In genomic region chr14:90575781-90576180, GRCh38 we compare ENCODE assay signal across 28 cellular contexts.
"Had no signal": no experiment of that assay in that cellular context is flagged by ENCODE, and none has a peak within 500 bp of the region (broad histone marks: within the 10 kb centered on the region; RNA-seq: fewer than 3 reads in every experiment).

No MANE protein-coding gene starts in this region.

- H3K4me1 ChIP-seq: adrenal gland, body of pancreas, lower lobe of right lung, uterus had no signal

- DNase-seq: activated CD4-positive, alpha-beta T cell treated with anti-CD3 and anti-CD28 coated beads for 4 hours; activated CD4-positive, alpha-beta T cell treated with anti-CD3 and anti-CD28 coated beads, Interleukin-2, amount 50 U/mL, for 48 hours; activated CD8-positive, alpha-beta memory T cell treated with anti-CD3 and anti-CD28 coated beads for 24 hours; activated effector memory CD4-positive, alpha-beta T cell treated with anti-CD3 and anti-CD28 coated beads, Interleukin-2, amount 50 U/mL, for 16 hours; activated naive CD4-positive, alpha-beta T cell treated with anti-CD3 and anti-CD28 coated beads for 36 hours; activated naive CD8-positive, alpha-beta T cell treated with anti-CD3 and anti-CD28 coated beads for 36 hours; adrenal gland; body of pancreas; cerebellar nuclear complex; cortex of kidney; foreskin fibroblast; kidney glomerular epithelial cell; lower lobe of right lung; mesenchymal stem cell; naive thymus-derived CD8-positive, alpha-beta T cell; stimulated activated CD4-positive, alpha-beta T cell treated with anti-CD3 and anti-CD28 coated beads, Interleukin-2, amount 100 ng/mL, for 24 hours; stimulated activated naive CD8-positive, alpha-beta T cell treated with anti-CD3 and anti-CD28 coated beads, Interleukin-15, Interleukin-2, amounts not matched to agents 100 U/mL and 50 U/mL, for 24 hours; SW 1271; T-helper 9 cell; trophoblast cell; uterus had no signal

- ATAC-seq: left lobe of liver; naive thymus-derived CD8-positive, alpha-beta T cell; stimulated activated naive CD8-positive, alpha-beta T cell treated with anti-CD3 and anti-CD28 coated beads, Interleukin-15, Interleukin-2, amounts not matched to agents 100 U/mL and 50 U/mL, for 24 hours had no signal

- FAIRE-seq: endothelial cell of umbilical vein, TTC549 had no signal

- H3K9me3 ChIP-seq: adrenal gland, body of pancreas, lower lobe of right lung, thoracic aorta, uterus had no signal

- H3K27me3 ChIP-seq: adrenal gland, body of pancreas, cardiac muscle cell, uterus had no signal

- H3K4me3 ChIP-seq: adrenal gland, body of pancreas, cardiac muscle cell, lower lobe of right lung, smooth muscle cell, thoracic aorta, uterus had no signal

- H3K27ac ChIP-seq: adrenal gland, body of pancreas, lower lobe of right lung, thoracic aorta, uterus, VCaP had no signal

- H3K36me3 ChIP-seq: adrenal gland, cardiac muscle cell, thoracic aorta, uterus had no signal
